Comparison of ENCODE assay signal across 19 cellular contexts in genomic region chr13:87120476-87120875, GRCh38.
DNase-seq lines count a peak whose midpoint lies in the region; ATAC-seq, FAIRE-seq and TF ChIP-seq lines count a peak whose summit lies in the region.
"Had no signal": no experiment of that assay in that cellular context is flagged by ENCODE, and none has a peak within 500 bp of the region (broad histone marks: within the 10 kb centered on the region; RNA-seq: fewer than 3 reads in every experiment).

No MANE protein-coding gene starts in this region.

- peak; percentile 78 for FAIRE-seq in endometrium (lab: Jason Lieb, UNC)
- FAIRE-seq: H1 had no signal

- H3K23ac ChIP-seq in mesenchymal stem cell (ENCODE audit: low read length in 2 of 2) (no peak overlapping the region), trophoblast cell (ENCODE audit: low read length) (no peak overlapping the region)

- no peak overlapping the region for H3K4ac ChIP-seq in mesenchymal stem cell (ENCODE audit: low read depth in 1 of 2, low read length in 2 of 2)
- no peak overlapping the region for H3K4ac ChIP-seq in trophoblast cell (ENCODE audit: low read depth, low read length)

- peaks cover 25 to 62% (median 39%) of the 10 kb centered on the region in 10 experiments for H3K4me1 ChIP-seq in BLaER1 treated with 17β-estradiol and CSF1 and Interleukin-3, amounts not matched to agents 10 nM and 100 nM
- H3K4me1 ChIP-seq in mesenchymal stem cell (ENCODE audit: control insufficient read depth, insufficient read depth, low read depth, low read length) (peaks cover 2% of the 10 kb centered on the region), spleen (no peaks in the 10 kb centered on the region), trophoblast cell (ENCODE audit: control insufficient read depth in 1 of 2, insufficient read depth in 2 of 2, low read length in 2 of 2) (peaks cover 0 to 2% of the 10 kb centered on the region in 2 experiments)

- H3K14ac ChIP-seq in mesenchymal stem cell (ENCODE audit: low read length in 2 of 2): no peak overlapping the region
- no peak overlapping the region for H3K14ac ChIP-seq in trophoblast cell (ENCODE audit: low read length)

- no peaks in the 10 kb centered on the region for H3K27me3 Mint-ChIP-seq in mesothelial cell of epicardium (ENCODE audit: low read depth)

- H3K4me3 ChIP-seq in BLaER1 treated with 17β-estradiol and CSF1 and Interleukin-3, amounts not matched to agents 10 nM and 100 nM: no peak overlapping the region
- H3K4me3 ChIP-seq in mesenchymal stem cell (ENCODE audit: insufficient read depth in 1 of 2, low read depth in 1 of 2, low read length in 2 of 2): no peak overlapping the region
- no peak overlapping the region for H3K4me3 ChIP-seq in spleen
- H3K4me3 ChIP-seq in trophoblast cell (ENCODE audit: low read depth, low read length): no peak overlapping the region
- H3K4me3 ChIP-seq: MG63, PC-9 had no signal

- H2BK120ac ChIP-seq in mesenchymal stem cell (ENCODE audit: low read depth, low read length): no peak overlapping the region
- H2BK120ac ChIP-seq in trophoblast cell (ENCODE audit: insufficient read depth, low read length, poor library complexity): no peak overlapping the region

- no peak overlapping the region for H4K12ac ChIP-seq in trophoblast cell (ENCODE audit: low read depth, low read length)

- intact Hi-C loops in spleen (cut with DNase I; ENCODE audit: low total_unique reads): no loop called here

- H3K79me1 ChIP-seq in mesenchymal stem cell (replicated peaks; ENCODE audit: low read length, poor library complexity, severe bottlenecking): no peaks in the 10 kb centered on the region
- H3K79me1 ChIP-seq in trophoblast cell (ENCODE audit: low read length): no peaks in the 10 kb centered on the region

- TF ChIP-seq POLR2A in spleen (IDR thresholded peaks at IDR 0.05): no peak

- H3K27me3 ChIP-seq in BLaER1 treated with 17β-estradiol and CSF1 and Interleukin-3, amounts not matched to agents 10 nM and 100 nM: no peaks in the 10 kb centered on the region
- H3K27me3 ChIP-seq in mesenchymal stem cell (ENCODE audit: control insufficient read depth in 1 of 2, insufficient read depth in 1 of 2, low read length in 2 of 2): no peaks in the 10 kb centered on the region
- H3K27me3 ChIP-seq in spleen (replicated peaks in 1 of 7): no peaks in the 10 kb centered on the region
- H3K27me3 ChIP-seq in trophoblast cell (ENCODE audit: insufficient read depth, low read length): no peaks in the 10 kb centered on the region
- H3K27me3 ChIP-seq: MG63 had no signal

- ATAC-seq in GM18873 (IDR thresholded peaks at IDR 0.05; ENCODE audit: low FRiP score, unreplicated experiment): no peak

- DNase-seq in M059J (ENCODE audit: low read depth) (peak; percentile 1), mesenchymal stem cell (peak; percentile 22), spleen (no peak), trophoblast cell (no peak), mesothelial cell of epicardium (ENCODE audit: low spot score in 2 of 2, unreplicated experiment in 2 of 2) (no peak)
- DNase-seq: DMS79 treated with DMSO at 0.1 percent for 48 hours, HFFc6, MG63, NCI-H1105 treated with DMSO at 0.1 percent for 48 hours, NCI-H187, NCI-H2227 treated with DMSO at 0.1 percent for 48 hours, NCI-H524, PC-9 had no signal

- TF ChIP-seq CTCF in spleen (IDR thresholded peaks at IDR 0.05 in 8 of 11, conservative IDR thresholded peaks at IDR 0.05 in 3 of 11) (no peak), mesothelial cell of epicardium (IDR thresholded peaks at IDR 0.05; ENCODE audit: unreplicated experiment) (no peak)

- H3K36me3 ChIP-seq in BLaER1 treated with 17β-estradiol and CSF1 and Interleukin-3, amounts not matched to agents 10 nM and 100 nM: no peaks in the 10 kb centered on the region
- no peaks in the 10 kb centered on the region for H3K36me3 ChIP-seq in mesenchymal stem cell (ENCODE audit: control insufficient read depth in 1 of 2, insufficient read depth in 2 of 2, low read depth in 1 of 2, low read length in 2 of 2)
- H3K36me3 ChIP-seq in spleen: no peaks in the 10 kb centered on the region
- H3K36me3 ChIP-seq in trophoblast cell (ENCODE audit: control insufficient read depth in 1 of 2, insufficient read depth in 2 of 2, low read length in 2 of 2): no peaks in the 10 kb centered on the region
- H3K36me3 ChIP-seq: MG63 had no signal

- H2AK5ac ChIP-seq in mesenchymal stem cell (ENCODE audit: low read length, severe bottlenecking) (no peak overlapping the region), trophoblast cell (ENCODE audit: low read length) (no peak overlapping the region)

- no peak overlapping the region for H3K4me3 Mint-ChIP-seq in mesothelial cell of epicardium
- H3K4me3 Mint-ChIP-seq: CD14-positive monocyte, HFFc6 had no signal

- no peak overlapping the region for H2BK12ac ChIP-seq in mesenchymal stem cell (ENCODE audit: low read length in 2 of 2)
- no peak overlapping the region for H2BK12ac ChIP-seq in trophoblast cell (ENCODE audit: low read length)

- WGBS in mesenchymal stem cell: no CpG with 5 or more reads among the region's 2 CpGs
- 29 to 37% (median 35%) methylated on average over 2 of the region's 2 CpGs for whole genome bisulfite sequencing in spleen, 5 donors
- WGBS in trophoblast cell (ENCODE audit: extremely low coverage, insufficient coverage, insufficient read length): no CpG with 5 or more reads among the region's 2 CpGs

- no peak overlapping the region for H3K27ac Mint-ChIP-seq in mesothelial cell of epicardium
- H3K27ac Mint-ChIP-seq: CD14-positive monocyte, HFFc6 had no signal

- no peaks in the 10 kb centered on the region for H4K20me1 ChIP-seq in BLaER1 treated with 17β-estradiol and CSF1 and Interleukin-3, amounts not matched to agents 10 nM and 100 nM

- H3K79me2 ChIP-seq in trophoblast cell (ENCODE audit: control insufficient read depth, insufficient read depth, low read length, poor library complexity): no peaks in the 10 kb centered on the region

- H2BK5ac ChIP-seq in mesenchymal stem cell (ENCODE audit: low read depth, low read length, poor library complexity, severe bottlenecking): no peak overlapping the region
- no peak overlapping the region for H2BK5ac ChIP-seq in trophoblast cell (ENCODE audit: low read depth, low read length, poor library complexity)

- peak overlapping the region in 6 of 11 experiments; percentile 35 to 76 (median 46); a peak in 10 of 22 replicates for H3K4me2 ChIP-seq in BLaER1 treated with 17β-estradiol and CSF1 and Interleukin-3, amounts not matched to agents 10 nM and 100 nM
- H3K4me2 ChIP-seq in mesenchymal stem cell (ENCODE audit: low read length, poor library complexity, severe bottlenecking): no peak overlapping the region
- H3K4me2 ChIP-seq in trophoblast cell (ENCODE audit: low read length): no peak overlapping the region
- H3K4me2 ChIP-seq: KMS-11, PC-9 had no signal

- H3K36me3 Mint-ChIP-seq in mesothelial cell of epicardium: no peaks in the 10 kb centered on the region
- H3K36me3 Mint-ChIP-seq: CD14-positive monocyte had no signal

- H3K9ac ChIP-seq in BLaER1 treated with 17β-estradiol and CSF1 and Interleukin-3, amounts not matched to agents 10 nM and 100 nM: peak overlapping the region in 1 of 11 experiments; percentile 26; a peak in 2 of 22 replicates
- H3K9ac ChIP-seq in mesenchymal stem cell (ENCODE audit: low read length) (peak overlapping the region; percentile 43), trophoblast cell (ENCODE audit: low read length) (no peak overlapping the region)
- H3K9ac ChIP-seq: KMS-11 had no signal

- peak overlapping the region in 9 of 11 experiments; percentile 19 to 95 (median 68); a peak in 17 of 22 replicates for H3K27ac ChIP-seq in BLaER1 treated with 17β-estradiol and CSF1 and Interleukin-3, amounts not matched to agents 10 nM and 100 nM
- no peak overlapping the region for H3K27ac ChIP-seq in mesenchymal stem cell (ENCODE audit: low read length, poor library complexity, severe bottlenecking)
- H3K27ac ChIP-seq in spleen: no peak overlapping the region
- no peak overlapping the region for H3K27ac ChIP-seq in trophoblast cell (ENCODE audit: low read depth, low read length)
- H3K27ac ChIP-seq: KMS-11, PC-9 had no signal

- H3K9me3 ChIP-seq in BLaER1 treated with 17β-estradiol and CSF1 and Interleukin-3, amounts not matched to agents 10 nM and 100 nM (replicated peaks in 1 of 11): no peaks in the 10 kb centered on the region; a peak in 1 of 22 replicates
- H3K9me3 ChIP-seq in mesenchymal stem cell (ENCODE audit: control insufficient read depth, low read length) (no peaks in the 10 kb centered on the region), spleen (no peaks in the 10 kb centered on the region), trophoblast cell (ENCODE audit: insufficient read depth, low read depth, low read length) (no peaks in the 10 kb centered on the region)
- H3K9me3 ChIP-seq: MG63 had no signal

- no peak overlapping the region for H2AFZ ChIP-seq in mesenchymal stem cell (ENCODE audit: low read depth, low read length)
- no peak overlapping the region for H2AFZ ChIP-seq in trophoblast cell (ENCODE audit: insufficient read depth, low read length, poor library complexity)
- H2AFZ ChIP-seq: PC-9 had no signal

- H4K91ac ChIP-seq in mesenchymal stem cell (ENCODE audit: low read length) (no peak overlapping the region), trophoblast cell (ENCODE audit: low read depth, low read length) (no peak overlapping the region)

- H2BK15ac ChIP-seq in mesenchymal stem cell (ENCODE audit: low read depth, poor library complexity, severe bottlenecking): no peak overlapping the region

- no peak overlapping the region for H4K8ac ChIP-seq in mesenchymal stem cell (ENCODE audit: low read length)
- no peak overlapping the region for H4K8ac ChIP-seq in trophoblast cell (ENCODE audit: low read depth, low read length)

- H3K9me3 Mint-ChIP-seq in mesothelial cell of epicardium: no peaks in the 10 kb centered on the region

- H3K4me1 Mint-ChIP-seq in mesothelial cell of epicardium: peaks cover 6% of the 10 kb centered on the region

- H3K18ac ChIP-seq in mesenchymal stem cell (ENCODE audit: low read depth in 1 of 2, low read length in 2 of 2) (no peak overlapping the region), trophoblast cell (ENCODE audit: low read length) (no peak overlapping the region)

Comparison
In these comparisons a context has a peak if more than half of its experiments do, and no peak if none do; other contexts are left out.
1. H3K27ac ChIP-seq: peak in BLaER1 treated with 17β-estradiol and CSF1 and Interleukin-3, amounts not matched to agents 10 nM and 100 nM (9 of 11); none in mesenchymal stem cell (single experiment), spleen (0 of 8) and trophoblast cell (single experiment).
2. H3K4me2 ChIP-seq: peak in BLaER1 treated with 17β-estradiol and CSF1 and Interleukin-3, amounts not matched to agents 10 nM and 100 nM (6 of 11); none in mesenchymal stem cell (single experiment) and trophoblast cell (single experiment).
3. DNase-seq: peak in M059J (single experiment) and mesenchymal stem cell (single experiment); none in spleen (single experiment), trophoblast cell (0 of 2) and mesothelial cell of epicardium (0 of 2).